ENCODE assay signal across 32 cellular contexts in genomic region chr1:100517517-100517916, GRCh38. TPM values are rescaled to one million over a fixed set of nuclear protein-coding genes. Genes with fewer than 3 reads are reported as not detected.
"Had no signal": no experiment of that assay in that cellular context is flagged by ENCODE, and none has a peak within 500 bp of the region (broad histone marks: within the 10 kb centered on the region; RNA-seq: fewer than 3 reads in every experiment).

No MANE protein-coding gene starts in this region.

- H3K4me3 Mint-ChIP-seq: activated CD4-positive, alpha-beta T cell treated with anti-CD3 and anti-CD28 coated beads for 36 hours; activated CD4-positive, alpha-beta T cell treated with anti-CD3 and anti-CD28 coated beads, Interleukin-2, amount 10 ng/mL, durations not matched to agents 7 days and 5 days; activated CD8-positive, alpha-beta T cell treated with anti-CD3 and anti-CD28 coated beads, Interleukin-2, amount 10 ng/mL, durations not matched to agents 7 days and 5 days; activated naive CD4-positive, alpha-beta T cell treated with anti-CD3 and anti-CD28 coated beads, Interleukin-2, amount 50 U/mL, for 24 hours; activated T-cell treated with anti-CD3 and anti-CD28 coated beads, Interleukin-2, amount 50 U/mL, for 24 hours; T-helper 1 cell treated with Interleukin-12 subunit alpha and Interleukin-12 subunit beta and Interleukin-4 antibody, amounts not matched to agents 30 μg/mL and 1 μg/mL, for 36 hours had no signal

- H3K4me2 ChIP-seq: SK-N-SH had no signal

- H3K27ac Mint-ChIP-seq: activated CD4-positive, alpha-beta T cell treated with anti-CD3 and anti-CD28 coated beads for 36 hours; activated CD4-positive, alpha-beta T cell treated with anti-CD3 and anti-CD28 coated beads, Interleukin-2, amount 10 ng/mL, durations not matched to agents 7 days and 5 days; activated CD8-positive, alpha-beta T cell treated with anti-CD3 and anti-CD28 coated beads, Interleukin-2, amount 10 ng/mL, durations not matched to agents 7 days and 5 days; activated T-helper 2 cell treated with anti-CD3 and anti-CD28 coated beads, Interferon-gamma antibody, Interleukin-2, Interleukin-4, amounts not matched to agents 10 μg/mL and 5 μg/mL and 100 μg/mL, durations not matched to agents 14 hours and 24 hours and 36 hours; T-helper 1 cell treated with Interleukin-12 subunit alpha and Interleukin-12 subunit beta and Interleukin-4 antibody, amounts not matched to agents 30 μg/mL and 1 μg/mL, for 36 hours had no signal

- H3K27me3 ChIP-seq: adrenal gland, body of pancreas, breast epithelium, SJSA1 had no signal

- ATAC-seq: activated CD4-positive, alpha-beta T cell treated with anti-CD3 and anti-CD28 coated beads for 36 hours; activated CD4-positive, CD25-positive, alpha-beta regulatory T cell treated with anti-CD3 and anti-CD28 coated beads, Interleukin-2, amount 50 U/mL, for 24 hours; activated CD8-positive, alpha-beta T cell treated with anti-CD3 and anti-CD28 coated beads, Interleukin-2, amount 10 ng/mL, durations not matched to agents 7 days and 5 days; body of pancreas; Panc1 had no signal

- H3K27ac ChIP-seq: adrenal gland, body of pancreas, breast epithelium, SJSA1 had no signal

- H3K36me3 ChIP-seq: adrenal gland, breast epithelium, SJSA1 had no signal

- H3K4me3 ChIP-seq: adrenal gland, body of pancreas, breast epithelium, SJSA1 had no signal

- H3K4me1 ChIP-seq: adrenal gland, body of pancreas, breast epithelium, SJSA1 had no signal

- H3K9me3 ChIP-seq: adrenal gland, body of pancreas, breast epithelium, SJSA1, SK-N-SH had no signal

- H3K9ac ChIP-seq: SK-N-SH had no signal

- H3K9me3 Mint-ChIP-seq: activated CD4-positive, alpha-beta T cell treated with anti-CD3 and anti-CD28 coated beads, Interleukin-2, amount 10 ng/mL, durations not matched to agents 7 days and 5 days; activated naive CD4-positive, alpha-beta T cell treated with anti-CD3 and anti-CD28 coated beads, Interleukin-2, amount 50 U/mL, for 24 hours; activated T-cell treated with anti-CD3 and anti-CD28 coated beads, Interleukin-2, amount 50 U/mL, for 24 hours; activated T-helper 2 cell treated with anti-CD3 and anti-CD28 coated beads, Interferon-gamma antibody, Interleukin-2, Interleukin-4, amounts not matched to agents 10 μg/mL and 5 μg/mL and 100 μg/mL, durations not matched to agents 14 hours and 24 hours and 36 hours; T-helper 1 cell treated with Interleukin-12 subunit alpha and Interleukin-12 subunit beta and Interleukin-4 antibody, amounts not matched to agents 30 μg/mL and 1 μg/mL, for 36 hours had no signal

- DNase-seq: activated CD4-positive, alpha-beta T cell treated with anti-CD3 and anti-CD28 coated beads, Interleukin-2, amount 10 ng/mL, durations not matched to agents 7 days and 5 days; activated CD4-positive, alpha-beta T cell treated with anti-CD3 and anti-CD28 coated beads, Interleukin-2, amount 50 U/mL, for 48 hours; activated CD8-positive, alpha-beta T cell treated with anti-CD3 and anti-CD28 coated beads, Interleukin-2, amount 10 ng/mL, durations not matched to agents 7 days and 5 days; activated gamma-delta T cell; activated naive CD4-positive, alpha-beta T cell treated with Interleukin-2 at 50 U/mL for 16 hours; activated T-cell treated with anti-CD3 and anti-CD28 coated beads, Interleukin-2, amount 50 U/mL, for 24 hours; adrenal gland; body of pancreas; Karpas-422; MM.1S; NCI-H1092; NCI-H1417; NCI-H146; NCI-H187; NCI-H2029 treated with DMSO at 0.1 percent for 48 hours; NCI-H2107; NCI-H2171; NCI-H226; NCI-H446 treated with DMSO at 0.1 percent for 48 hours; NCI-H524; SHP77 treated with DMSO at 0.1 percent for 48 hours; SK-N-SH had no signal

RNA-seq across cellular contexts. Expression of gene GPR88, which starts 20.4 kb away (rescaled TPM):
- total RNA-seq: activated CD4-positive, alpha-beta T cell treated with anti-CD3 and anti-CD28 coated beads, Interleukin-2, amount 10 ng/mL, durations not matched to agents 7 days and 5 days; activated CD8-positive, alpha-beta T cell treated with anti-CD3 and anti-CD28 coated beads, Interleukin-2, amount 10 ng/mL, durations not matched to agents 7 days and 5 days; activated T-helper 2 cell treated with anti-CD3 and anti-CD28 coated beads, Interferon-gamma antibody, Interleukin-2, Interleukin-4, amounts not matched to agents 10 μg/mL and 5 μg/mL and 100 μg/mL, durations not matched to agents 14 hours and 24 hours and 36 hours; astrocyte; RPMI7951; SJSA1 had no signal
